Comparison of ENCODE assay signal across 13 cellular contexts in the genomic region with DNA sequence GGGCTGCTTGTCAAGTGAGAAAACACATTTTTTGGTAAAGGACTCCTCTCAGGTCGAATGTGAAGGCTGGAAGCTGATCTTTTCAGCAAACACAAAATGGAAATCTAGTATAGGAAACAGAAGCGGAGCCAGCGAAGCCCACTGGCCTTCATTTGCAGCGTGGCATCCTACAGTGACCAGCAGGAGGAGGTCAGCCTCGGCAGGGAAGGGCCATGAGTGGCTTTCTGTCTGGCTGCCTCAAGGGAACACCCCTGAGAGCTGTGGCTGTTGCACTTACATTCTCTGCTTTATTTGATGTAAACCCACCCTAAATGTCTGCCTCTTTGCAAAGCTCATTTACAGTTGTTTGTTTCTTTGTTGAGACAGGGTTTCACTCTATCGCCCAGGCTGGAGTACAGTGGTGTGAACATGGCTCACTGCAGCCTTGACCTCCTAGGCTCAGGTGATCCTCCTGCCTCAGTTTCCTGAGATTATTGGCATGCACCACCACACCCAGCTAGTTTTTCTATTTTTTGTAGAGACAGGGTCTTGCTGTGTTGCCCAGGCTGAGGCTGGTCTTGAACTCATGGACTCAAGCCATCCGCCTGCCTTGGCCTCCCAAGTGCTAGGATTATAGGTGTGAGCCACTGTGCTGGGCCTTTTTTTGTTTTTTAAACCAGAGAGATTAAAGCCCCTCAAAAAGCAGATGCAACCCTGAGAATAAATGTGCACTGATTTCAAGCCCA.
"Had no signal": no experiment of that assay in that cellular context is flagged by ENCODE, and none has a peak within 500 bp of the region (broad histone marks: within the 10 kb centered on the region; RNA-seq: fewer than 3 reads in every experiment).

No MANE protein-coding gene starts in this region.

- ATAC-seq: activated T-helper 17 cell treated with anti-CD3 and anti-CD28 coated beads, Interleukin-2, amount 50 U/mL, for 72 hours; lower lobe of right lung; T-cell had no signal

- H3K4me1 Mint-ChIP-seq: activated naive CD4-positive, alpha-beta T cell treated with anti-CD3 and anti-CD28 coated beads, Interleukin-2, amount 10 ng/mL, durations not matched to agents 7 days and 5 days; activated T-helper 17 cell treated with anti-CD3 and anti-CD28 coated beads, Interleukin-2, amount 50 U/mL, for 72 hours; T-cell had no signal

- H3K27ac Mint-ChIP-seq: activated naive CD4-positive, alpha-beta T cell treated with anti-CD3 and anti-CD28 coated beads, Interleukin-2, amount 10 ng/mL, durations not matched to agents 7 days and 5 days; activated T-helper 17 cell treated with anti-CD3 and anti-CD28 coated beads, Interleukin-2, amount 50 U/mL, for 72 hours; T-cell had no signal

- H3K9me3 Mint-ChIP-seq: activated naive CD4-positive, alpha-beta T cell treated with anti-CD3 and anti-CD28 coated beads, Interleukin-2, amount 10 ng/mL, durations not matched to agents 7 days and 5 days; activated T-helper 17 cell treated with anti-CD3 and anti-CD28 coated beads, Interleukin-2, amount 50 U/mL, for 72 hours had no signal

- H3K36me3 Mint-ChIP-seq: activated naive CD4-positive, alpha-beta T cell treated with anti-CD3 and anti-CD28 coated beads, Interleukin-2, amount 10 ng/mL, durations not matched to agents 7 days and 5 days; T-cell had no signal

- H3K27me3 Mint-ChIP-seq: activated naive CD4-positive, alpha-beta T cell treated with anti-CD3 and anti-CD28 coated beads, Interleukin-2, amount 10 ng/mL, durations not matched to agents 7 days and 5 days; activated T-helper 17 cell treated with anti-CD3 and anti-CD28 coated beads, Interleukin-2, amount 50 U/mL, for 72 hours; T-cell had no signal

- H3K4me3 Mint-ChIP-seq: activated naive CD4-positive, alpha-beta T cell treated with anti-CD3 and anti-CD28 coated beads, Interleukin-2, amount 10 ng/mL, durations not matched to agents 7 days and 5 days; activated T-helper 17 cell treated with anti-CD3 and anti-CD28 coated beads, Interleukin-2, amount 50 U/mL, for 72 hours; T-cell had no signal

- DNase-seq: activated CD4-positive, alpha-beta T cell treated with anti-CD3 and anti-CD28 coated beads for 1 hour; activated CD4-positive, alpha-beta T cell treated with anti-CD3 and anti-CD28 coated beads, Interleukin-2, amount 50 U/mL, for 4 hours; activated naive CD4-positive, alpha-beta T cell treated with anti-CD3 and anti-CD28 coated beads, Interleukin-2, amount 10 ng/mL, durations not matched to agents 7 days and 5 days; esophagus squamous epithelium; left cardiac atrium; lower lobe of right lung; stimulated activated CD4-positive, alpha-beta T cell treated with anti-CD3 and anti-CD28 coated beads, Interleukin-4, amount 100 ng/mL, for 4 hours; stimulated activated CD8-positive, alpha-beta memory T cell treated with anti-CD3 and anti-CD28 coated beads, Interleukin-4, amount 100 ng/mL, for 48 hours; stimulated activated naive CD4-positive, alpha-beta T cell treated with Interleukin-2 at 50 U/mL for 16 hours; substantia nigra; T-cell; T-helper 9 cell had no signal
